9 cellular contexts compared by ENCODE assay signal in the genomic region with DNA sequence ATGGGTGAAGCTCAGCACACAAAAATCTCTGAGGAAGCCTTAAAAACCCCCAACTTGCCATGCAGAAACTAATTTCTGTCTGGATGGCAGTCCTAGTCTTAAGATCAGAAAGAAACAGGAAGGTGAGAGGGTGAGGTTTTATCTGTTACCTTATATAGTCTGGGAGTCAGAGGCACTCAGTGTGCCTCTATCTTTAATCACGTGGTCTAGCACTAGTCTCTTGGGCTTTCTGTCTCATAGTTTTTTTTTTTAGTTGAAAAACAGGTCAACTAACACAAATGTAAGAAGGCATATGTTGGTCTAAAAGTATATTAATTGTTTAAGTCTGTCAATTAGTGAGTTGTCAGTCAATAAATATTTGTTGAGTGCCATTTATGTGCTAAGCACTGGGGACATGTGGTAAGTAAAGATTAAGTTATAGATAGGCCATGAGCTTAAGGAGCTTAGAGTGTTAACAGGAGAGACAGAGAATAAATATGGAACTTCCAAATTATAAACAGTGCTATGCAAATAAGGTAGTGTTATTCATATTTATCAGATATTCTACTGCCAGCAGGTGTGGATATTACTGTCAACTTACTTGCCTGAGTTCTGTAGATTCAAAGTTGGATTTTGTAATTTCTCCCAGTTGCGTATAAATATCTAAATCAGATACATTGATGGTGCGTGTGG. TPM values are rescaled to one million over a fixed set of nuclear protein-coding genes. Genes with fewer than 3 reads are reported as not detected.
DNase-seq lines count a peak whose midpoint lies in the region; ATAC-seq and TF ChIP-seq lines count a peak whose summit lies in the region.
"Had no signal": no experiment of that assay in that cellular context is flagged by ENCODE, and none has a peak within 500 bp of the region (broad histone marks: within the 10 kb centered on the region; RNA-seq: fewer than 3 reads in every experiment).

No MANE protein-coding gene starts in this region.

- H3K27ac ChIP-seq in lower lobe of right lung (peak overlapping the region; percentile 36), hepatocyte (no peak overlapping the region)

- DNase-seq in lower lobe of right lung (no peak), hepatocyte (ENCODE audit: low spot score) (no peak), iPS-NIHi7 (ENCODE audit: extremely low spot score) (no peak), NCI-H1105 (lab: John Stamatoyannopoulos, UW) (no peak), medulla oblongata (ENCODE audit: extremely low spot score) (no peak)
- DNase-seq: hippocampal formation had no signal

- H3K9me3 ChIP-seq in lower lobe of right lung (no peaks in the 10 kb centered on the region), hepatocyte (ENCODE audit: low read depth) (no peaks in the 10 kb centered on the region)

- H4K20me1 ChIP-seq in hepatocyte (ENCODE audit: insufficient read depth, poor library complexity, severe bottlenecking) = no peaks in the 10 kb centered on the region

- H3K27me3 ChIP-seq in lower lobe of right lung (ENCODE audit: low read depth) (no peaks in the 10 kb centered on the region), hepatocyte (no peaks in the 10 kb centered on the region)

- TF ChIP-seq CTCF in lower lobe of right lung (IDR thresholded peaks at IDR 0.05) (no peak), hepatocyte (IDR thresholded peaks at IDR 0.05; ENCODE audit: poor library complexity) (no peak)

- no peaks in the 10 kb centered on the region for H3K36me3 ChIP-seq in lower lobe of right lung
- H3K36me3 ChIP-seq in hepatocyte (replicated peaks; ENCODE audit: insufficient read depth, low read depth) = no peaks in the 10 kb centered on the region

- ATAC-seq in GM18519 (IDR thresholded peaks at IDR 0.05; ENCODE audit: low FRiP score, unreplicated experiment) = peak; percentile 75
- ATAC-seq in GM21717 (IDR thresholded peaks at IDR 0.05; ENCODE audit: unreplicated experiment) = peak; percentile 74
- ATAC-seq in HG03565 (IDR thresholded peaks at IDR 0.05; ENCODE audit: unreplicated experiment) = peak; percentile 77
- ATAC-seq in lower lobe of right lung = no peak

- intact Hi-C loops in lower lobe of right lung (cut with DNase I) = no loop called here

- H2AFZ ChIP-seq in hepatocyte = no peak overlapping the region

- H3K9me2 ChIP-seq in hepatocyte (replicated peaks; ENCODE audit: insufficient read depth) = no peaks in the 10 kb centered on the region

- H3K4me1 ChIP-seq in lower lobe of right lung = no peaks in the 10 kb centered on the region
- H3K4me1 ChIP-seq in hepatocyte (ENCODE audit: insufficient read depth) = no peaks in the 10 kb centered on the region

- H3K4me3 ChIP-seq in lower lobe of right lung = no peak overlapping the region
- no peak overlapping the region for H3K4me3 ChIP-seq in hepatocyte

- 63% methylated on average over 3 of the region's 3 CpGs for WGBS in hepatocyte (ENCODE audit: low lambda C conversion rate, missing lambda C conversion rate)

- no peaks in the 10 kb centered on the region for H3K79me2 ChIP-seq in hepatocyte

- H3K4me2 ChIP-seq in hepatocyte = no peak overlapping the region

RNA-seq across cellular contexts. Expression of a gene that starts 6.9 kb away (rescaled TPM):
- 420 TPM for total RNA-seq in lower lobe of right lung
- 2.5 and 5.1 TPM in 2 replicates for total RNA-seq in hepatocyte
- 0.30 TPM in 1 of 2 replicates, not detected in the other for polyA plus RNA-seq in hepatocyte

Comparison
In these comparisons a context has a peak if more than half of its experiments do, and no peak if none do; other contexts are left out.
1. ATAC-seq: peak in GM18519 (single experiment), GM21717 (single experiment) and HG03565 (single experiment); none in lower lobe of right lung (0 of 2).
2. RNA of a gene that starts 6.9 kb away (total RNA-seq): 420 TPM in lower lobe of right lung (single experiment); 2.5 to 5.1 TPM in hepatocyte; every median in the first group is over 10 times any median in the second.